ENCODE assay signal across 1 cellular context in the genomic region with DNA sequence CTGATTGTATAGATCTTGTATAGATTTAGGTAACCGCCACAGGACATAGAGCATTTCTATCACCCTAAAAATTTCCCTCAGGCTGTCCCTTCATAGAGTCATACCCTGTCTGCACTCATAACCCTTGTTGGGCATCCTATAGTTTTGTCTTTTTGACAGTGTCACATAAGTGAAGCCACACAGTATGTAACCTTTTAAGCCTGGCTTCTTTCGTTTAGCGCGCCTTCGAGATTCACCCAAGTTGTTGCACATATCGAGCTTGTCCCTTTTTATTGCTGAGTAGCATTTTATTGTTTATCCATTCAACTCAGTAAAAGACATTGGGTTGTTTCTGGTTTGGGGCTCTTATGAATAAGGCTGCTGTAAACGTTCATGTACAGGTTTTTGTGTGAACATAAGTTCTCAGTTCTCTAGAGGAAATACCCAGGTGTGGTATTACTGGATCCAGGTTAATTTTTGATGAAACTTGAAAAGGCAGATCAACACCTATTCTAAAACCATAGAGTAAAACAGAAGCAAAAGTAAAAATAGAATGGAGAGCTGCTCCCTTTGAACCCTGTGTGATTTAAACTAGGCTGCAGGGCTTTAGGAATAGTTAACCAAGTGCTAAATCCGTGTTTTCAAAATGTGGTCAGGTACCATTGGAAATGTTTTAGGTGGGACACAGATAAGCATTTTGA.
TF ChIP-seq lines count a peak whose summit lies in the region.

No MANE protein-coding gene starts in this region.

TF ChIP-seq in GM12878, 131 proteins besides CTCF, POLR2A, EP300 and RAD21 (continued from another document and continues in another):
- TF ChIP-seq DPF2 (IDR thresholded peaks at IDR 0.05) (peak; percentile 68), NBN (IDR thresholded peaks at IDR 0.05) (0 out of 2 replicates have a peak, but pooled peaks have one; percentile 25), IKZF2 (IDR thresholded peaks at IDR 0.05) (peak; percentile 1 to 65; a peak in 2 of 4 replicates), NRF1 (conservative IDR thresholded peaks at IDR 0.05; ENCODE audit: low read depth, low read length) (no peak), RELA (IDR thresholded peaks at IDR 0.05; ENCODE audit: borderline replicate concordance, partially characterized antibody) (peak; percentile 78), CREM (IDR thresholded peaks at IDR 0.05; ENCODE audit: low read depth) (0 out of 2 replicates have a peak, but pooled peaks have one; percentile 35), NR2F1 (conservative IDR thresholded peaks at IDR 0.05) (peak; percentile 58; the same call in 1 of the 2 replicates), BACH1 (IDR thresholded peaks at IDR 0.05; ENCODE audit: borderline replicate concordance) (0 out of 2 replicates have a peak, but pooled peaks have one; percentile 21), TCF12 (IDR thresholded peaks at IDR 0.05; ENCODE audit: low read depth, low read length) (no peak), RUNX3 (IDR thresholded peaks at IDR 0.05; ENCODE audit: low read length) (peak; percentile 54; the same call in 1 of the 2 replicates), SMARCA5 (IDR thresholded peaks at IDR 0.05) (0 out of 2 replicates have a peak, but pooled peaks have one; percentile 63), FOXM1 (IDR thresholded peaks at IDR 0.05; ENCODE audit: low read depth, low read length) (peak; percentile 50; the same call in 1 of the 2 replicates), BHLHE40 (IDR thresholded peaks at IDR 0.05; ENCODE audit: borderline replicate concordance in 1 of 2, low read depth in 2 of 2, low read length in 1 of 2) (peak; percentile 3 to 56; a peak in 2 of 4 replicates), MTA2 (IDR thresholded peaks at IDR 0.05; ENCODE audit: low read depth) (peak; percentile 60; the same call in 1 of the 2 replicates), NFIC (IDR thresholded peaks at IDR 0.05; ENCODE audit: low read depth, low read length) (0 out of 2 replicates have a peak, but pooled peaks have one; percentile 58), ATF7 (IDR thresholded peaks at IDR 0.05; ENCODE audit: low read depth) (peak; percentile 35; the same call in 1 of the 2 replicates), NR2C1 (IDR thresholded peaks at IDR 0.05) (peak; percentile 29; the same call in 1 of the 2 replicates), ZNF217 (IDR thresholded peaks at IDR 0.05) (0 out of 2 replicates have a peak, but pooled peaks have one; percentile 32), JUNB (IDR thresholded peaks at IDR 0.05) (peak; percentile 59), MXI1 (IDR thresholded peaks at IDR 0.05; ENCODE audit: low read depth, low read length) (no peak), RCOR1 (conservative IDR thresholded peaks at IDR 0.05; ENCODE audit: low read depth, low read length) (0 out of 2 replicates have a peak, but pooled peaks have one; percentile 31), MYB (IDR thresholded peaks at IDR 0.05; ENCODE audit: borderline replicate concordance, low read depth, low read length) (no peak), SPI1 (IDR thresholded peaks at IDR 0.05; ENCODE audit: borderline replicate concordance, insufficient read depth, low read depth, low read length) (peak; percentile 66; the same call in 1 of the 2 replicates), MEF2B (IDR thresholded peaks at IDR 0.05; ENCODE audit: partially characterized antibody, poor library complexity, severe bottlenecking) (peak; percentile 55), ZBED1 (IDR thresholded peaks at IDR 0.05; ENCODE audit: borderline replicate concordance) (no peak)
- TF ChIP-seq, protein P1, sequence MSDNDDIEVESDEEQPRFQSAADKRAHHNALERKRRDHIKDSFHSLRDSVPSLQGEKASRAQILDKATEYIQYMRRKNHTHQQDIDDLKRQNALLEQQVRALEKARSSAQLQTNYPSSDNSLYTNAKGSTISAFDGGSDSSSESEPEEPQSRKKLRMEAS (IDR thresholded peaks at IDR 0.05; ENCODE audit: low read depth, low read length), result no peak
- TF ChIP-seq, protein P2, sequence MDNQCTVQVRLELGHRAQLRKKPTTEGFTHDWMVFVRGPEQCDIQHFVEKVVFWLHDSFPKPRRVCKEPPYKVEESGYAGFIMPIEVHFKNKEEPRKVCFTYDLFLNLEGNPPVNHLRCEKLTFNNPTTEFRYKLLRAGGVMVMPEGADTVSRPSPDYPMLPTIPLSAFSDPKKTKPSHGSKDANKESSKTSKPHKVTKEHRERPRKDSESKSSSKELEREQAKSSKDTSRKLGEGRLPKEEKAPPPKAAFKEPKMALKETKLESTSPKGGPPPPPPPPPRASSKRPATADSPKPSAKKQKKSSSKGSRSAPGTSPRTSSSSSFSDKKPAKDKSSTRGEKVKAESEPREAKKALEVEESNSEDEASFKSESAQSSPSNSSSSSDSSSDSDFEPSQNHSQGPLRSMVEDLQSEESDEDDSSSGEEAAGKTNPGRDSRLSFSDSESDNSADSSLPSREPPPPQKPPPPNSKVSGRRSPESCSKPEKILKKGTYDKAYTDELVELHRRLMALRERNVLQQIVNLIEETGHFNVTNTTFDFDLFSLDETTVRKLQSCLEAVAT (IDR thresholded peaks at IDR 0.05), result peak; percentile 46
- TF ChIP-seq, protein P3, sequence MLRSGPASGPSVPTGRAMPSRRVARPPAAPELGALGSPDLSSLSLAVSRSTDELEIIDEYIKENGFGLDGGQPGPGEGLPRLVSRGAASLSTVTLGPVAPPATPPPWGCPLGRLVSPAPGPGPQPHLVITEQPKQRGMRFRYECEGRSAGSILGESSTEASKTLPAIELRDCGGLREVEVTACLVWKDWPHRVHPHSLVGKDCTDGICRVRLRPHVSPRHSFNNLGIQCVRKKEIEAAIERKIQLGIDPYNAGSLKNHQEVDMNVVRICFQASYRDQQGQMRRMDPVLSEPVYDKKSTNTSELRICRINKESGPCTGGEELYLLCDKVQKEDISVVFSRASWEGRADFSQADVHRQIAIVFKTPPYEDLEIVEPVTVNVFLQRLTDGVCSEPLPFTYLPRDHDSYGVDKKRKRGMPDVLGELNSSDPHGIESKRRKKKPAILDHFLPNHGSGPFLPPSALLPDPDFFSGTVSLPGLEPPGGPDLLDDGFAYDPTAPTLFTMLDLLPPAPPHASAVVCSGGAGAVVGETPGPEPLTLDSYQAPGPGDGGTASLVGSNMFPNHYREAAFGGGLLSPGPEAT (IDR thresholded peaks at IDR 0.05; ENCODE audit: low read depth), result peak; percentile 77
- TF ChIP-seq, protein P4, sequence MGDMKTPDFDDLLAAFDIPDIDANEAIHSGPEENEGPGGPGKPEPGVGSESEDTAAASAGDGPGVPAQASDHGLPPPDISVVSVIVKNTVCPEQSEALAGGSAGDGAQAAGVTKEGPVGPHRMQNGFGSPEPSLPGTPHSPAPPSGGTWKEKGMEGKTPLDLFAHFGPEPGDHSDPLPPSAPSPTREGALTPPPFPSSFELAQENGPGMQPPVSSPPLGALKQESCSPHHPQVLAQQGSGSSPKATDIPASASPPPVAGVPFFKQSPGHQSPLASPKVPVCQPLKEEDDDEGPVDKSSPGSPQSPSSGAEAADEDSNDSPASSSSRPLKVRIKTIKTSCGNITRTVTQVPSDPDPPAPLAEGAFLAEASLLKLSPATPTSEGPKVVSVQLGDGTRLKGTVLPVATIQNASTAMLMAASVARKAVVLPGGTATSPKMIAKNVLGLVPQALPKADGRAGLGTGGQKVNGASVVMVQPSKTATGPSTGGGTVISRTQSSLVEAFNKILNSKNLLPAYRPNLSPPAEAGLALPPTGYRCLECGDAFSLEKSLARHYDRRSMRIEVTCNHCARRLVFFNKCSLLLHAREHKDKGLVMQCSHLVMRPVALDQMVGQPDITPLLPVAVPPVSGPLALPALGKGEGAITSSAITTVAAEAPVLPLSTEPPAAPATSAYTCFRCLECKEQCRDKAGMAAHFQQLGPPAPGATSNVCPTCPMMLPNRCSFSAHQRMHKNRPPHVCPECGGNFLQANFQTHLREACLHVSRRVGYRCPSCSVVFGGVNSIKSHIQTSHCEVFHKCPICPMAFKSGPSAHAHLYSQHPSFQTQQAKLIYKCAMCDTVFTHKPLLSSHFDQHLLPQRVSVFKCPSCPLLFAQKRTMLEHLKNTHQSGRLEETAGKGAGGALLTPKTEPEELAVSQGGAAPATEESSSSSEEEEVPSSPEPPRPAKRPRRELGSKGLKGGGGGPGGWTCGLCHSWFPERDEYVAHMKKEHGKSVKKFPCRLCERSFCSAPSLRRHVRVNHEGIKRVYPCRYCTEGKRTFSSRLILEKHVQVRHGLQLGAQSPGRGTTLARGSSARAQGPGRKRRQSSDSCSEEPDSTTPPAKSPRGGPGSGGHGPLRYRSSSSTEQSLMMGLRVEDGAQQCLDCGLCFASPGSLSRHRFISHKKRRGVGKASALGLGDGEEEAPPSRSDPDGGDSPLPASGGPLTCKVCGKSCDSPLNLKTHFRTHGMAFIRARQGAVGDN (IDR thresholded peaks at IDR 0.05), result peak; percentile 37; the same call in 1 of the 2 replicates
- TF ChIP-seq, protein P5, sequence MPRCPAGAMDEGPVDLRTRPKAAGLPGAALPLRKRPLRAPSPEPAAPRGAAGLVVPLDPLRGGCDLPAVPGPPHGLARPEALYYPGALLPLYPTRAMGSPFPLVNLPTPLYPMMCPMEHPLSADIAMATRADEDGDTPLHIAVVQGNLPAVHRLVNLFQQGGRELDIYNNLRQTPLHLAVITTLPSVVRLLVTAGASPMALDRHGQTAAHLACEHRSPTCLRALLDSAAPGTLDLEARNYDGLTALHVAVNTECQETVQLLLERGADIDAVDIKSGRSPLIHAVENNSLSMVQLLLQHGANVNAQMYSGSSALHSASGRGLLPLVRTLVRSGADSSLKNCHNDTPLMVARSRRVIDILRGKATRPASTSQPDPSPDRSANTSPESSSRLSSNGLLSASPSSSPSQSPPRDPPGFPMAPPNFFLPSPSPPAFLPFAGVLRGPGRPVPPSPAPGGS (IDR thresholded peaks at IDR 0.05; ENCODE audit: borderline replicate concordance, insufficient read depth, low read depth, low read length, poor library complexity, severe bottlenecking), result peak; percentile 36
- TF ChIP-seq, protein P6, sequence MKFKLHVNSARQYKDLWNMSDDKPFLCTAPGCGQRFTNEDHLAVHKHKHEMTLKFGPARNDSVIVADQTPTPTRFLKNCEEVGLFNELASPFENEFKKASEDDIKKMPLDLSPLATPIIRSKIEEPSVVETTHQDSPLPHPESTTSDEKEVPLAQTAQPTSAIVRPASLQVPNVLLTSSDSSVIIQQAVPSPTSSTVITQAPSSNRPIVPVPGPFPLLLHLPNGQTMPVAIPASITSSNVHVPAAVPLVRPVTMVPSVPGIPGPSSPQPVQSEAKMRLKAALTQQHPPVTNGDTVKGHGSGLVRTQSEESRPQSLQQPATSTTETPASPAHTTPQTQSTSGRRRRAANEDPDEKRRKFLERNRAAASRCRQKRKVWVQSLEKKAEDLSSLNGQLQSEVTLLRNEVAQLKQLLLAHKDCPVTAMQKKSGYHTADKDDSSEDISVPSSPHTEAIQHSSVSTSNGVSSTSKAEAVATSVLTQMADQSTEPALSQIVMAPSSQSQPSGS (IDR thresholded peaks at IDR 0.05; ENCODE audit: low read length), result 0 out of 2 replicates have a peak, but pooled peaks have one; percentile 36
- TF ChIP-seq, protein P7, sequence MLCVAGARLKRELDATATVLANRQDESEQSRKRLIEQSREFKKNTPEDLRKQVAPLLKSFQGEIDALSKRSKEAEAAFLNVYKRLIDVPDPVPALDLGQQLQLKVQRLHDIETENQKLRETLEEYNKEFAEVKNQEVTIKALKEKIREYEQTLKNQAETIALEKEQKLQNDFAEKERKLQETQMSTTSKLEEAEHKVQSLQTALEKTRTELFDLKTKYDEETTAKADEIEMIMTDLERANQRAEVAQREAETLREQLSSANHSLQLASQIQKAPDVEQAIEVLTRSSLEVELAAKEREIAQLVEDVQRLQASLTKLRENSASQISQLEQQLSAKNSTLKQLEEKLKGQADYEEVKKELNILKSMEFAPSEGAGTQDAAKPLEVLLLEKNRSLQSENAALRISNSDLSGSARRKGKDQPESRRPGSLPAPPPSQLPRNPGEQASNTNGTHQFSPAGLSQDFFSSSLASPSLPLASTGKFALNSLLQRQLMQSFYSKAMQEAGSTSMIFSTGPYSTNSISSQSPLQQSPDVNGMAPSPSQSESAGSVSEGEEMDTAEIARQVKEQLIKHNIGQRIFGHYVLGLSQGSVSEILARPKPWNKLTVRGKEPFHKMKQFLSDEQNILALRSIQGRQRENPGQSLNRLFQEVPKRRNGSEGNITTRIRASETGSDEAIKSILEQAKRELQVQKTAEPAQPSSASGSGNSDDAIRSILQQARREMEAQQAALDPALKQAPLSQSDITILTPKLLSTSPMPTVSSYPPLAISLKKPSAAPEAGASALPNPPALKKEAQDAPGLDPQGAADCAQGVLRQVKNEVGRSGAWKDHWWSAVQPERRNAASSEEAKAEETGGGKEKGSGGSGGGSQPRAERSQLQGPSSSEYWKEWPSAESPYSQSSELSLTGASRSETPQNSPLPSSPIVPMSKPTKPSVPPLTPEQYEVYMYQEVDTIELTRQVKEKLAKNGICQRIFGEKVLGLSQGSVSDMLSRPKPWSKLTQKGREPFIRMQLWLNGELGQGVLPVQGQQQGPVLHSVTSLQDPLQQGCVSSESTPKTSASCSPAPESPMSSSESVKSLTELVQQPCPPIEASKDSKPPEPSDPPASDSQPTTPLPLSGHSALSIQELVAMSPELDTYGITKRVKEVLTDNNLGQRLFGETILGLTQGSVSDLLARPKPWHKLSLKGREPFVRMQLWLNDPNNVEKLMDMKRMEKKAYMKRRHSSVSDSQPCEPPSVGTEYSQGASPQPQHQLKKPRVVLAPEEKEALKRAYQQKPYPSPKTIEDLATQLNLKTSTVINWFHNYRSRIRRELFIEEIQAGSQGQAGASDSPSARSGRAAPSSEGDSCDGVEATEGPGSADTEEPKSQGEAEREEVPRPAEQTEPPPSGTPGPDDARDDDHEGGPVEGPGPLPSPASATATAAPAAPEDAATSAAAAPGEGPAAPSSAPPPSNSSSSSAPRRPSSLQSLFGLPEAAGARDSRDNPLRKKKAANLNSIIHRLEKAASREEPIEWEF (IDR thresholded peaks at IDR 0.05; ENCODE audit: insufficient replicate concordance, low read depth, low read length), result no peak
- TF ChIP-seq, protein P8, sequence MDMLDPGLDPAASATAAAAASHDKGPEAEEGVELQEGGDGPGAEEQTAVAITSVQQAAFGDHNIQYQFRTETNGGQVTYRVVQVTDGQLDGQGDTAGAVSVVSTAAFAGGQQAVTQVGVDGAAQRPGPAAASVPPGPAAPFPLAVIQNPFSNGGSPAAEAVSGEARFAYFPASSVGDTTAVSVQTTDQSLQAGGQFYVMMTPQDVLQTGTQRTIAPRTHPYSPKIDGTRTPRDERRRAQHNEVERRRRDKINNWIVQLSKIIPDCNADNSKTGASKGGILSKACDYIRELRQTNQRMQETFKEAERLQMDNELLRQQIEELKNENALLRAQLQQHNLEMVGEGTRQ (IDR thresholded peaks at IDR 0.05; ENCODE audit: borderline replicate concordance, low read depth, low read length), result no peak
- TF ChIP-seq, protein P9, sequence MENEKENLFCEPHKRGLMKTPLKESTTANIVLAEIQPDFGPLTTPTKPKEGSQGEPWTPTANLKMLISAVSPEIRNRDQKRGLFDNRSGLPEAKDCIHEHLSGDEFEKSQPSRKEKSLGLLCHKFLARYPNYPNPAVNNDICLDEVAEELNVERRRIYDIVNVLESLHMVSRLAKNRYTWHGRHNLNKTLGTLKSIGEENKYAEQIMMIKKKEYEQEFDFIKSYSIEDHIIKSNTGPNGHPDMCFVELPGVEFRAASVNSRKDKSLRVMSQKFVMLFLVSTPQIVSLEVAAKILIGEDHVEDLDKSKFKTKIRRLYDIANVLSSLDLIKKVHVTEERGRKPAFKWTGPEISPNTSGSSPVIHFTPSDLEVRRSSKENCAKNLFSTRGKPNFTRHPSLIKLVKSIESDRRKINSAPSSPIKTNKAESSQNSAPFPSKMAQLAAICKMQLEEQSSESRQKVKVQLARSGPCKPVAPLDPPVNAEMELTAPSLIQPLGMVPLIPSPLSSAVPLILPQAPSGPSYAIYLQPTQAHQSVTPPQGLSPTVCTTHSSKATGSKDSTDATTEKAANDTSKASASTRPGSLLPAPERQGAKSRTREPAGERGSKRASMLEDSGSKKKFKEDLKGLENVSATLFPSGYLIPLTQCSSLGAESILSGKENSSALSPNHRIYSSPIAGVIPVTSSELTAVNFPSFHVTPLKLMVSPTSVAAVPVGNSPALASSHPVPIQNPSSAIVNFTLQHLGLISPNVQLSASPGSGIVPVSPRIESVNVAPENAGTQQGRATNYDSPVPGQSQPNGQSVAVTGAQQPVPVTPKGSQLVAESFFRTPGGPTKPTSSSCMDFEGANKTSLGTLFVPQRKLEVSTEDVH (IDR thresholded peaks at IDR 0.05; ENCODE audit: low read depth, partially characterized antibody), result no peak
